In genomic region chr16:3668626-3669025, GRCh38 we compare ENCODE assay signal across 2 cellular contexts.
A peak's percentile ranks its signal among the peaks of the same experiment; 100 is the strongest.
TF ChIP-seq lines count a peak whose summit lies in the region.

No MANE protein-coding gene starts in this region.

TF ChIP-seq in HEK293, 187 proteins besides CTCF, POLR2A, EP300 and RAD21:
- no peak for TF ChIP-seq ZNF274 (IDR thresholded peaks at IDR 0.05; ENCODE audit: low read length)
- TF ChIP-seq ZNF274 (tag by site-specific recombination; IDR thresholded peaks at IDR 0.05; ENCODE audit: borderline replicate concordance), result peak; percentile 92
- TF ChIP-seq ZNF529 (tag by site-specific recombination; IDR thresholded peaks at IDR 0.05; ENCODE audit: insufficient replicate concordance), result no peak
- no peak for TF ChIP-seq ZNF341 (tag by site-specific recombination; IDR thresholded peaks at IDR 0.05; ENCODE audit: low read depth)
TF ChIP-seq in HEK293: peak in this region for 1.

TF ChIP-seq in HepG2, 621 proteins besides CTCF, POLR2A, EP300 and RAD21:
- no peak for TF ChIP-seq MLLT10 (CRISPR knock-in tag; IDR thresholded peaks at IDR 0.05)
- no peak for TF ChIP-seq ZNF274 (CRISPR knock-in tag; IDR thresholded peaks at IDR 0.05)
- TF ChIP-seq SOX5 (CRISPR knock-in tag; IDR thresholded peaks at IDR 0.05; ENCODE audit: borderline replicate concordance), result no peak
- no peak for TF ChIP-seq ZBTB42 (CRISPR knock-in tag; IDR thresholded peaks at IDR 0.05)
- no peak for TF ChIP-seq HOXA7 (CRISPR knock-in tag; IDR thresholded peaks at IDR 0.05)
- peak; percentile 25 to 65; a peak in 2 of 4 replicates for TF ChIP-seq MAFK (conservative IDR thresholded peaks at IDR 0.05 in 1 of 2, IDR thresholded peaks at IDR 0.05 in 1 of 2; ENCODE audit: low read length in 2 of 2)
- TF ChIP-seq ZHX1 (CRISPR knock-in tag; IDR thresholded peaks at IDR 0.05; ENCODE audit: low read depth), result no peak
- TF ChIP-seq ZBTB39 (CRISPR knock-in tag; IDR thresholded peaks at IDR 0.05), result no peak
- no peak for TF ChIP-seq LCORL (IDR thresholded peaks at IDR 0.05)
- no peak for TF ChIP-seq LCORL (CRISPR knock-in tag; IDR thresholded peaks at IDR 0.05)
- no peak for TF ChIP-seq SMAD9 (CRISPR knock-in tag; IDR thresholded peaks at IDR 0.05)
- TF ChIP-seq MIER3 (CRISPR knock-in tag; IDR thresholded peaks at IDR 0.05; ENCODE audit: borderline replicate concordance), result no peak
- TF ChIP-seq CSRNP1 (CRISPR knock-in tag; IDR thresholded peaks at IDR 0.05), result no peak
- no peak for TF ChIP-seq DPF2 (CRISPR knock-in tag; IDR thresholded peaks at IDR 0.05; ENCODE audit: borderline replicate concordance, low read depth)
- peak; percentile 31; the same call in 1 of the 2 replicates for TF ChIP-seq MAFF (IDR thresholded peaks at IDR 0.05; ENCODE audit: low read depth, low read length)
- no peak for TF ChIP-seq KLF13 (CRISPR knock-in tag; IDR thresholded peaks at IDR 0.05)
- no peak for TF ChIP-seq ZNF687 (CRISPR knock-in tag; IDR thresholded peaks at IDR 0.05)
- no peak for TF ChIP-seq SP4 (CRISPR knock-in tag; IDR thresholded peaks at IDR 0.05)
